8 cellular contexts compared by ENCODE assay signal in the genomic region with DNA sequence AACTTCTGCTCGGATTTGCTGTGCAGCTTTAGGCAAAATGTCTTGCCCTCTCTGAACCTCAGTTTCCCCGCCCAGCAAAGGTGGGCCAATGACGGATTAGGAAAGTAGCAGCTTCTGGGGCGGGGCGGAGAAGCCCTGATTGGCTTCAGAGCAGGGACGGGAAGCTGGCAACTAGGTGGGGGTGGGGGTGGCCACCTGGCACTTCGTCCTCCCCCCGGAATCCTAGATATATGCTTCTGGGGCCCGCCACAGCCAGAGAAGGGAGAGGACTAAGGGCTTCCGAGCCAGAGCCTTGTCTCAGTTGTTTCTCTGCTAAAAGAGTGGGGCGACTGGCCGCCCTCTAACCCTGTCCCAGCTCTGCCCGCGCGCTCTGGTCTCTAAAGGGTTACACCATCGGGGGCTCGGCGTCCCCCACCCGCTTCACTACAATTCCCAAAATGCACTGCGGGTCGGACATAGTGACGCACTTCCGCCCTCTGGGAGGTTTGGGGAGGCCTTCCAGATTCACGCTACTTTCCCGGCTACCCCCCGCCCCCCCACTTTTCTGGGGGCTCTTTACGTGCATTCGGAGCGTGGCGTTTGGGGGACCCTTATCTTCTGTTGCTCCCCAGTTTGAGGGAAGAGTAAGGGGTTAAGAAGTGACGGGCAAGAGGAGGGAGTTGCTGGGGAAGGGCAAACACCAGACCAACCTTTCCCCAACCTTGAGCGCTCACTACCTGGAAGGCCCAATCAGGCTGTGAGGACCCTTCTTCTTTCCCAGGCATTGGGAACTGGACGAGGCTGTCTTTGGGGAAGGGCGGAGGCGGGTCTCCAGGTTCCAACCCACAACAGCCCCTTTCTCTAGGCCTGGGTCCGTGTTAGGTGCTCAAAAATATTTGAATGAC. TPM values are rescaled to one million over a fixed set of nuclear protein-coding genes. Genes with fewer than 3 reads are reported as not detected.
DNase-seq lines count a peak whose midpoint lies in the region; ATAC-seq and TF ChIP-seq lines count a peak whose summit lies in the region.

No MANE protein-coding gene starts in this region.

- no peak for TF ChIP-seq POLR2A in prostate gland (IDR thresholded peaks at IDR 0.05)

- no peaks in the 10 kb centered on the region for H3K27me3 Mint-ChIP-seq in T-helper 1 cell treated with Interleukin-12 subunit alpha and Interleukin-12 subunit beta and Interleukin-4 antibody, amounts not matched to agents 30 μg/mL and 1 μg/mL, for 36 hours (ENCODE audit: low read depth)

- H3K4me1 Mint-ChIP-seq in T-helper 1 cell treated with Interleukin-12 subunit alpha and Interleukin-12 subunit beta and Interleukin-4 antibody, amounts not matched to agents 30 μg/mL and 1 μg/mL, for 36 hours (ENCODE audit: low read depth), result peaks cover 14% of the 10 kb centered on the region

- no peak for TF ChIP-seq CTCF in GM12875 (IDR thresholded peaks at IDR 0.05; ENCODE audit: borderline replicate concordance, insufficient read depth, low read depth, low read length)
- no peak for TF ChIP-seq CTCF in prostate gland (IDR thresholded peaks at IDR 0.05)

- peaks cover 7% of the 10 kb centered on the region for H3K36me3 Mint-ChIP-seq in T-helper 1 cell treated with Interleukin-12 subunit alpha and Interleukin-12 subunit beta and Interleukin-4 antibody, amounts not matched to agents 30 μg/mL and 1 μg/mL, for 36 hours (ENCODE audit: low read depth)

- H3K27me3 ChIP-seq in prostate gland (replicated peaks; ENCODE audit: insufficient read depth), result no peaks in the 10 kb centered on the region

- peak overlapping the region; percentile 99 for H3K27ac Mint-ChIP-seq in T-helper 1 cell treated with Interleukin-12 subunit alpha and Interleukin-12 subunit beta and Interleukin-4 antibody, amounts not matched to agents 30 μg/mL and 1 μg/mL, for 36 hours

- no peaks in the 10 kb centered on the region for H3K9me3 ChIP-seq in prostate gland

- H3K4me3 ChIP-seq in GM12875 (ENCODE audit: low read depth, low read length) (peak overlapping the region; percentile 75), prostate gland (peak overlapping the region; percentile 82 to 84)

- H3K9me3 Mint-ChIP-seq in T-helper 1 cell treated with Interleukin-12 subunit alpha and Interleukin-12 subunit beta and Interleukin-4 antibody, amounts not matched to agents 30 μg/mL and 1 μg/mL, for 36 hours, result no peaks in the 10 kb centered on the region

- peaks cover 24% of the 10 kb centered on the region for H3K4me1 ChIP-seq in prostate gland (replicated peaks)

- H3K27ac ChIP-seq in angular gyrus (ENCODE audit: low read depth, low read length) (peak overlapping the region; percentile 96), prostate gland (peak overlapping the region; percentile 60 to 92)

- H3K36me3 ChIP-seq in prostate gland, result no peaks in the 10 kb centered on the region

- 3% methylated on average over 36 of the region's 36 CpGs for WGBS in prostate gland

- intact Hi-C loops in left ventricle myocardium superior (cut with micrococcal nuclease), result no loop called here
- intact Hi-C loops in prostate gland (cut with DNase I), result loop anchor here (2.0 to 10.0 kb wide), 2 partner anchors 24 to 128 kb away; a partner anchor contains a TSS

- H3K4me3 Mint-ChIP-seq in T-helper 1 cell treated with Interleukin-12 subunit alpha and Interleukin-12 subunit beta and Interleukin-4 antibody, amounts not matched to agents 30 μg/mL and 1 μg/mL, for 36 hours, result peak overlapping the region; percentile 97

- ATAC-seq in HG02852 (IDR thresholded peaks at IDR 0.05; ENCODE audit: unreplicated experiment) (peak; percentile 47), left ventricle myocardium superior (peak; percentile 92)

- peak; percentile 87 for DNase-seq in NCI-H1694 treated with DMSO at 0.1 percent for 48 hours (lab: John Stamatoyannopoulos, UW)
- DNase-seq in left ventricle myocardium superior, result peak; percentile 93
- peak; percentile 88 for DNase-seq in prostate gland (ENCODE audit: low spot score)
- peak; percentile 95 for DNase-seq in ureter (ENCODE audit: low spot score)

RNA-seq across cellular contexts. Expression of a gene that starts 0.7 kb away (rescaled TPM):
- total RNA-seq in left ventricle myocardium superior, result 22.3 TPM
- total RNA-seq in prostate gland, result 10 to 100 TPM; 55.5 to 63.0 TPM
- total RNA-seq in ureter, result 22.0 TPM

RNA-seq across cellular contexts. Expression of a gene that starts 15.7 kb away (rescaled TPM):
- total RNA-seq in left ventricle myocardium superior (18.5 TPM), prostate gland (1 to 10 TPM; 8.7 to 9.1 TPM), ureter (5.5 TPM)

RNA-seq across cellular contexts. Expression of a gene that starts 22.5 kb away (rescaled TPM):
- total RNA-seq in left ventricle myocardium superior (not detected), prostate gland (1 to 10 TPM in 1 of 2 donors, under 1 TPM in 1; 0.09 to 1.1 TPM), ureter (not detected)

RNA-seq across cellular contexts. Expression of a gene that starts 23.7 kb away (rescaled TPM):
- 38.3 TPM for total RNA-seq in left ventricle myocardium superior
- total RNA-seq in prostate gland, result 100 to 1,000 TPM in 1 of 2 donors, 10 to 100 TPM in 1; 76.4 to 104 TPM
- total RNA-seq in ureter, result 81.1 TPM

RNA-seq across cellular contexts. Expression of a gene that starts 27.9 kb away (rescaled TPM):
- not detected for total RNA-seq in left ventricle myocardium superior
- 1 to 10 TPM in 1 of 2 donors, not detected in 1; 4.1 TPM for total RNA-seq in prostate gland
- not detected for total RNA-seq in ureter

Comparison
In these comparisons a context has a peak if more than half of its experiments do, and no peak if none do; other contexts are left out.
1. Peak in every context shown above with its lines: DNase-seq, ATAC-seq, H3K4me3 ChIP-seq and H3K27ac ChIP-seq.